Comparison of ENCODE assay signal across 26 cellular contexts in the genomic region with DNA sequence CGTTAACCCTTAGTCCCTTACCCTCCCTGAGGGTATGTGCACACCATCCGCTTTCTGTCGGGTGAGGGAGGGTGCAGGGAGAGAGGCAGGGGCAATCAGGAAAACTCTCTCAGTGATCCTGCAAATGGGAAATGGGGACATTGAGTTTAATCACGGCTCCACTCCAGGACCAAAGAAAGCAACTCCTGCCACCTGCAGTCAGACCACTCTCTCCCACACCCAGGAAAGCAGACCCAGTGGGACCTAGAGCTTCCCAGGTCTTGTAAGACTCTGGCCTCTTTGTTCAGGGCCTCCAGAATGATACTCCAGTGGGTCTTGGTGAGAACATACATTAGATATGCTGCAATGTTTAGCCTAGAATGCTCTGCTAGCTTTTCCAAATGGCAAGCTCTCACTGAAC.
"Had no signal": no experiment of that assay in that cellular context is flagged by ENCODE, and none has a peak within 500 bp of the region (broad histone marks: within the 10 kb centered on the region; RNA-seq: fewer than 3 reads in every experiment).

No MANE protein-coding gene starts in this region.

- H3K36me3 Mint-ChIP-seq: activated CD4-positive, alpha-beta memory T cell treated with anti-CD3 and anti-CD28 coated beads for 36 hours; WTC11 had no signal

- H3K9me3 Mint-ChIP-seq: activated CD4-positive, alpha-beta memory T cell treated with anti-CD3 and anti-CD28 coated beads for 36 hours; activated naive CD8-positive, alpha-beta T cell treated with anti-CD3 and anti-CD28 coated beads, Interleukin-2, amount 50 U/mL, for 24 hours; neural crest cell; stimulated activated naive CD8-positive, alpha-beta T cell treated with anti-CD3 and anti-CD28 coated beads, Interleukin-15, Interleukin-2, amounts not matched to agents 100 ng/mL and 50 ng/mL, for 24 hours; T-helper 2 cell treated with Interferon-gamma antibody and Interleukin-4, amounts not matched to agents 5 μg/mL and 100 μg/mL, for 36 hours; WTC11 had no signal

- H3K4me3 Mint-ChIP-seq: activated CD4-positive, alpha-beta memory T cell treated with anti-CD3 and anti-CD28 coated beads for 36 hours; activated naive CD8-positive, alpha-beta T cell treated with anti-CD3 and anti-CD28 coated beads, Interleukin-2, amount 50 U/mL, for 24 hours; neural crest cell; stimulated activated naive CD8-positive, alpha-beta T cell treated with anti-CD3 and anti-CD28 coated beads, Interleukin-15, Interleukin-2, amounts not matched to agents 100 ng/mL and 50 ng/mL, for 24 hours; T-helper 2 cell treated with Interferon-gamma antibody and Interleukin-4, amounts not matched to agents 5 μg/mL and 100 μg/mL, for 36 hours; WTC11 had no signal

- H3K27ac Mint-ChIP-seq: activated CD4-positive, alpha-beta memory T cell treated with anti-CD3 and anti-CD28 coated beads for 36 hours; activated naive CD8-positive, alpha-beta T cell treated with anti-CD3 and anti-CD28 coated beads, Interleukin-2, amount 50 U/mL, for 24 hours; stimulated activated naive CD8-positive, alpha-beta T cell treated with anti-CD3 and anti-CD28 coated beads, Interleukin-15, Interleukin-2, amounts not matched to agents 100 ng/mL and 50 ng/mL, for 24 hours; T-helper 2 cell treated with Interferon-gamma antibody and Interleukin-4, amounts not matched to agents 5 μg/mL and 100 μg/mL, for 36 hours; WTC11 had no signal

- DNase-seq: activated CD4-positive, alpha-beta memory T cell treated with anti-CD3 and anti-CD28 coated beads for 36 hours; activated CD4-positive, alpha-beta T cell treated with anti-CD3 and anti-CD28 coated beads for 4 hours; activated naive CD4-positive, alpha-beta T cell treated with Interleukin-2 at 50 U/mL for 16 hours; activated naive CD8-positive, alpha-beta T cell treated with anti-CD3 and anti-CD28 coated beads, Interleukin-2, amount 50 U/mL, for 24 hours; activated T-cell treated with anti-CD3 and anti-CD28 coated beads for 4 hours; aorta; brain microvascular endothelial cell; central memory CD4-positive, alpha-beta T cell; erythroblast; foreskin melanocyte; head of caudate nucleus; left lung; midbrain; stimulated activated CD4-positive, alpha-beta T cell treated with anti-CD3 and anti-CD28 coated beads, Interleukin-15, amount 100 ng/mL, for 24 hours; stimulated activated CD4-positive, alpha-beta T cell treated with anti-CD3 and anti-CD28 coated beads, Interleukin-2, amount 100 ng/mL, for 48 hours; trophoblast cell had no signal

- H3K27ac ChIP-seq: coronary artery, left lung, right atrium auricular region had no signal

- H3K9me3 ChIP-seq: left lung, prostate gland, right atrium auricular region, vagina had no signal

- H3K4me3 ChIP-seq: coronary artery, left lung, prostate gland, right atrium auricular region, skin epidermis, vagina had no signal

- H3K27me3 ChIP-seq: brain microvascular endothelial cell, right atrium auricular region, vagina had no signal

- H3K36me3 ChIP-seq: left lung, prostate gland, right atrium auricular region, vagina had no signal

- ATAC-seq: activated naive CD8-positive, alpha-beta T cell treated with anti-CD3 and anti-CD28 coated beads, Interleukin-2, amount 50 U/mL, for 24 hours; left lung; WTC11 had no signal

- FAIRE-seq: TTC549 had no signal
